ENCODE assay signal across 11 cellular contexts in genomic region chr2:9230881-9231280, GRCh38. TPM values are rescaled to one million over a fixed set of nuclear protein-coding genes. Genes with fewer than 3 reads are reported as not detected.
DNase-seq lines count a peak whose midpoint lies in the region; TF ChIP-seq lines count a peak whose summit lies in the region.
"Had no signal": no experiment of that assay in that cellular context is flagged by ENCODE, and none has a peak within 500 bp of the region (broad histone marks: within the 10 kb centered on the region; RNA-seq: fewer than 3 reads in every experiment).

No MANE protein-coding gene starts in this region.

- POLR2A ChIA-PET in Caco-2 (lab: Charles Lee): interaction anchor here (0.6 kb wide), 1 partner anchor 47 kb away, joined by 6 read pairs; no protein-coding TSS in a partner anchor

- no peaks in the 10 kb centered on the region for H3K27me3 ChIP-seq in Caco-2 (replicated peaks; ENCODE audit: control insufficient read depth, insufficient read depth, low read length)

- no TSS peak for BruUV-seq in Caco-2 (replicated peaks; lab: Mats Ljungman, UMichigan)

- TF ChIP-seq CTCF in osteocyte (IDR thresholded peaks at IDR 0.05) (no peak), Caco-2 (IDR thresholded peaks at IDR 0.05; ENCODE audit: insufficient read depth in 1 of 2, low read depth in 1 of 2, low read length in 1 of 2, severe bottlenecking in 1 of 2, unreplicated experiment in 1 of 2) (no peak)

- H3K27ac Mint-ChIP-seq in osteocyte (ENCODE audit: unreplicated experiment) (peak overlapping the region; percentile 71), Caco-2 (ENCODE audit: unreplicated experiment) (no peak overlapping the region)
- H3K27ac Mint-ChIP-seq: CD4-positive, alpha-beta T cell; T-cell had no signal

- no peak overlapping the region for H3K4me3 Mint-ChIP-seq in osteocyte (ENCODE audit: unreplicated experiment)
- H3K4me3 Mint-ChIP-seq in Caco-2 (ENCODE audit: unreplicated experiment): no peak overlapping the region
- H3K4me3 Mint-ChIP-seq: CD4-positive, alpha-beta T cell; T-cell had no signal

- peak overlapping the region; percentile 99 for H3K27ac ChIP-seq in epithelial cell of prostate

- H3K9me3 Mint-ChIP-seq in osteocyte (ENCODE audit: unreplicated experiment) (no peaks in the 10 kb centered on the region), Caco-2 (ENCODE audit: unreplicated experiment) (no peaks in the 10 kb centered on the region)
- H3K9me3 Mint-ChIP-seq: CD4-positive, alpha-beta T cell; T-cell had no signal

- CTCF ChIA-PET in Caco-2 (lab: Charles Lee): no interaction called here

- peaks cover 3% of the 10 kb centered on the region for H3K36me3 Mint-ChIP-seq in osteocyte (ENCODE audit: unreplicated experiment)
- H3K36me3 Mint-ChIP-seq in Caco-2 (ENCODE audit: insufficient read depth, unreplicated experiment): peaks cover 5% of the 10 kb centered on the region
- H3K36me3 Mint-ChIP-seq: T-cell had no signal

- intact Hi-C loops in Caco-2 (cut with micrococcal nuclease; ENCODE audit: unreplicated experiment): no loop called here

- H3K4me1 ChIP-seq in Caco-2: peaks cover 38% of the 10 kb centered on the region

- H3K27me3 Mint-ChIP-seq in osteocyte (ENCODE audit: unreplicated experiment): no peaks in the 10 kb centered on the region
- no peaks in the 10 kb centered on the region for H3K27me3 Mint-ChIP-seq in Caco-2 (ENCODE audit: insufficient read depth, unreplicated experiment)

- DNase-seq in AML-193 (lab: John Stamatoyannopoulos, UW) (peak; percentile 24 to 35), NOMO-1 treated with dmso at 0.1 percent for 144 hours (lab: John Stamatoyannopoulos, UW; ENCODE audit: unreplicated experiment) (peak; percentile 56), epithelial cell of prostate (ENCODE audit: low read depth, low spot score) (no peak), osteocyte (ENCODE audit: extremely low spot score, unreplicated experiment) (no peak), Caco-2 (no peak), T-helper 1 cell (no peak), GM19238 (ENCODE audit: insufficient read length, low spot score) (no peak), NCI-H69 (lab: John Stamatoyannopoulos, UW) (no peak)
- DNase-seq: CD4-positive, alpha-beta T cell; NCI-H2227 treated with DMSO at 0.1 percent for 48 hours; T-cell had no signal

- no peaks in the 10 kb centered on the region for H3K36me3 ChIP-seq in Caco-2 (ENCODE audit: control insufficient read depth, insufficient read depth, low read length)

- H3K9me3 ChIP-seq in Caco-2: no peaks in the 10 kb centered on the region

- H3K4me1 Mint-ChIP-seq in osteocyte (ENCODE audit: unreplicated experiment) (peaks cover 97% of the 10 kb centered on the region), Caco-2 (ENCODE audit: low read depth, unreplicated experiment) (peaks cover 53% of the 10 kb centered on the region)
- H3K4me1 Mint-ChIP-seq: T-cell had no signal

- H3K4me3 ChIP-seq in Caco-2 (ENCODE audit: low read depth, low read length): no peak overlapping the region

RNA-seq across cellular contexts. Expression of gene ASAP2, which starts 24.3 kb away (rescaled TPM):
- total RNA-seq in osteocyte (91.0 and 94.7 TPM in 2 replicates), Caco-2 (2022) (25.6 and 27.8 TPM in 2 replicates)

Comparison
In these comparisons a context has a peak if more than half of its experiments do, and no peak if none do; other contexts are left out.
1. DNase-seq: peak in AML-193 (2 of 2) and NOMO-1 treated with dmso at 0.1 percent for 144 hours (single experiment); none in epithelial cell of prostate (single experiment), osteocyte (single experiment), Caco-2 (0 of 2), T-helper 1 cell (0 of 5), GM19238 (single experiment) and NCI-H69 (single experiment).